Comparison of ENCODE assay signal across 1 cellular context in the genomic region with DNA sequence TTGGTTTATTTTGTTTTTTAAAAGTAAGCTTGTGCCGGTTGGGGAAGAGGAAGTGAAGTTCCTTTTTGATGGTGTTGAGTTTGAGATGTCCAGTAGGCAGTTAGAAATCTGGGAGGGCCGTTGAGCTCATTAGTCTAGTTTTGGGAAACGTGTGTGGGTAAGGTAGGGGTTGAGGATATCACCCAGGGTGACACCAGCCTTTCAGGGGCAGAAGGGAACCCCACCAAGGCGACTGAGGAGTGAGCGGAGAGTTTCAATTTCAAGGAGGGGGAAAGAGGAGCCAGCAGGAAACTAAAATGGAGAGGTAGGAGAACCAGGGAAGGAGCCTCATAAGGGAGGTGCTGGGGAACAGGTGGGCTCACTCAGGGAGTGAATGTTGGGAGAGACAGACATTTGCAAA.
TF ChIP-seq lines count a peak whose summit lies in the region.

No MANE protein-coding gene starts in this region.

TF ChIP-seq in endothelial cell of umbilical vein, 7 proteins besides CTCF, POLR2A, EP300 and RAD21:
- TF ChIP-seq, protein P1, sequence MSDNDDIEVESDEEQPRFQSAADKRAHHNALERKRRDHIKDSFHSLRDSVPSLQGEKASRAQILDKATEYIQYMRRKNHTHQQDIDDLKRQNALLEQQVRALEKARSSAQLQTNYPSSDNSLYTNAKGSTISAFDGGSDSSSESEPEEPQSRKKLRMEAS (IDR thresholded peaks at IDR 0.05; ENCODE audit: insufficient read depth, insufficient read length) = no peak
- TF ChIP-seq POLR2AphosphoS5 (IDR thresholded peaks at IDR 0.05; ENCODE audit: insufficient read depth, low read depth, low read length) (no peak), MYC (IDR thresholded peaks at IDR 0.05; ENCODE audit: low read depth, low read length) (no peak), EZH2 (IDR thresholded peaks at IDR 0.05; ENCODE audit: borderline replicate concordance, low read depth, low read length, severe bottlenecking) (no peak), GATA2 (IDR thresholded peaks at IDR 0.05; ENCODE audit: insufficient read depth, insufficient read length, low read depth, low read length) (no peak), FOS (IDR thresholded peaks at IDR 0.05; ENCODE audit: borderline replicate concordance, insufficient read depth, low read length) (no peak), JUN (IDR thresholded peaks at IDR 0.05; ENCODE audit: borderline replicate concordance, insufficient read depth, insufficient read length, low read depth) (no peak)
